9 cellular contexts compared by ENCODE assay signal in genomic region chr7:5700391-5700985, GRCh38.
DNase-seq lines count a peak whose midpoint lies in the region; ATAC-seq, FAIRE-seq and TF ChIP-seq lines count a peak whose summit lies in the region.
"Had no signal": no experiment of that assay in that cellular context is flagged by ENCODE, and none has a peak within 500 bp of the region (broad histone marks: within the 10 kb centered on the region; RNA-seq: fewer than 3 reads in every experiment).

No MANE protein-coding gene starts in this region.

- ATAC-seq in gastroesophageal sphincter (no peak), gastrocnemius medialis (no peak), HG02870 (IDR thresholded peaks at IDR 0.05; ENCODE audit: unreplicated experiment) (no peak), GM18868 (IDR thresholded peaks at IDR 0.05; ENCODE audit: unreplicated experiment) (no peak), SK-N-SH treated with all-trans-retinoic acid at 6 μM for 48 hours (no peak)

- H3K27ac ChIP-seq in SU-DHL-6 (ENCODE audit: low read depth, low read length) (no peak overlapping the region), gastroesophageal sphincter (peak overlapping the region; percentile 93 to 100 (median 96)), gastrocnemius medialis (peak overlapping the region in 3 of 4 donors; percentile 20 to 54 (median 33))

- H3K79me2 ChIP-seq in SU-DHL-6 (ENCODE audit: insufficient read depth, low read length), result no peaks in the 10 kb centered on the region

- TF ChIP-seq CTCF in SU-DHL-6 (IDR thresholded peaks at IDR 0.05; ENCODE audit: insufficient read depth, low read length, poor library complexity, severe bottlenecking) (no peak), gastroesophageal sphincter (IDR thresholded peaks at IDR 0.05) (no peak), gastrocnemius medialis (IDR thresholded peaks at IDR 0.05 in 4 of 5, conservative IDR thresholded peaks at IDR 0.05 in 1 of 5) (no peak)

- no peaks in the 10 kb centered on the region for H3K9me2 ChIP-seq in SU-DHL-6 (replicated peaks; ENCODE audit: insufficient read depth, low read length)

- peak overlapping the region; percentile 7 for H3K4me2 ChIP-seq in SU-DHL-6 (ENCODE audit: low read depth, low read length, poor library complexity, severe bottlenecking)

- peaks cover 16% of the 10 kb centered on the region for H3F3A ChIP-seq in SU-DHL-6 (ENCODE audit: insufficient read depth)

- WGBS in gastroesophageal sphincter (ENCODE audit: low coverage in 1 of 2), 2 donors, result 78 to 100% methylated on average over 1 to 4 of the region's 5 CpGs

- intact Hi-C loops in gastrocnemius medialis (cut with DNase I; ENCODE audit: low total_unique reads), result no loop called here

- no peaks in the 10 kb centered on the region for H3K9me3 ChIP-seq in SU-DHL-6 (ENCODE audit: insufficient read depth, low read length)
- no peaks in the 10 kb centered on the region for H3K9me3 ChIP-seq in gastroesophageal sphincter
- H3K9me3 ChIP-seq in gastrocnemius medialis, result no peaks in the 10 kb centered on the region

- H3K36me3 ChIP-seq in SU-DHL-6 (ENCODE audit: low read length) (no peaks in the 10 kb centered on the region), gastroesophageal sphincter (peaks cover 0 to 26% of the 10 kb centered on the region in 2 donors), gastrocnemius medialis (peaks cover 0 to 7% of the 10 kb centered on the region in 2 donors)

- DNase-seq in GM19239 (ENCODE audit: insufficient read length, low spot score) (no peak), gastrocnemius medialis (no peak), CD1c-positive myeloid dendritic cell (ENCODE audit: extremely low spot score) (no peak)
- DNase-seq: DMS153 had no signal

- in situ Hi-C loops in gastrocnemius medialis (cut with MboI; ENCODE audit: low sequenced_read_pairs in 4 of 4), result loop anchor here in 2 of 4 donors (10.0 kb wide), 1 partner anchor 206 kb away; no protein-coding TSS in a partner anchor

- FAIRE-seq in GM19239 (lab: Jason Lieb, UNC), result peak; percentile 51

- H3K27me3 ChIP-seq in SU-DHL-6 (ENCODE audit: low read length) (no peaks in the 10 kb centered on the region), gastroesophageal sphincter (no peaks in the 10 kb centered on the region), gastrocnemius medialis (no peaks in the 10 kb centered on the region)

- no peak overlapping the region for H2AFZ ChIP-seq in SU-DHL-6 (ENCODE audit: low read depth, low read length, severe bottlenecking)

- H4K20me1 ChIP-seq in SU-DHL-6 (ENCODE audit: low read depth, low read length), result no peaks in the 10 kb centered on the region

- TF ChIP-seq POLR2A in gastroesophageal sphincter (IDR thresholded peaks at IDR 0.05) (no peak), gastrocnemius medialis (IDR thresholded peaks at IDR 0.05) (no peak)

- H3K4me1 ChIP-seq in gastroesophageal sphincter (peaks cover 34 to 92% (median 52%) of the 10 kb centered on the region in 3 donors), gastrocnemius medialis (peaks cover 39 to 49% of the 10 kb centered on the region in 2 donors)

- H3K4me3 ChIP-seq in SU-DHL-6 (ENCODE audit: insufficient read depth, low read length, poor library complexity, severe bottlenecking), result no peak overlapping the region
- no peak overlapping the region for H3K4me3 ChIP-seq in gastroesophageal sphincter
- H3K4me3 ChIP-seq in gastrocnemius medialis, result no peak overlapping the region

- no peak overlapping the region for H3K9ac ChIP-seq in SU-DHL-6 (ENCODE audit: low read length)

- no peak for TF ChIP-seq EP300 in gastroesophageal sphincter (IDR thresholded peaks at IDR 0.05)

TF ChIP-seq in SK-N-SH treated with all-trans-retinoic acid at 6 μM for 48 hours, 23 proteins besides CTCF, POLR2A, EP300 and RAD21:
- no peak for TF ChIP-seq ESRRG (CRISPR knock-in tag; IDR thresholded peaks at IDR 0.05)
- TF ChIP-seq OSR1 (CRISPR knock-in tag; IDR thresholded peaks at IDR 0.05), result no peak
- TF ChIP-seq CSDC2 (CRISPR knock-in tag; IDR thresholded peaks at IDR 0.05), result no peak
- TF ChIP-seq ZNF8 (CRISPR knock-in tag; IDR thresholded peaks at IDR 0.05), result no peak
